Comparison of ENCODE assay signal across 8 cellular contexts in genomic region chr1:234731371-234732085, GRCh38.
DNase-seq lines count a peak whose midpoint lies in the region; ATAC-seq and TF ChIP-seq lines count a peak whose summit lies in the region.

No MANE protein-coding gene starts in this region.

- 92% methylated on average over 11 of the region's 11 CpGs for WGBS in hepatocyte (ENCODE audit: low lambda C conversion rate, missing lambda C conversion rate)
- WGBS in tibial nerve, 2 donors: 62 to 70% methylated on average over 11 of the region's 11 CpGs

- no peaks in the 10 kb centered on the region for H3K79me2 ChIP-seq in hepatocyte

- peak; percentile 79 for DNase-seq in Right ventricle myocardium inferior (ENCODE audit: missing footprints)
- DNase-seq in cardiac septum (ENCODE audit: low spot score): no peak
- DNase-seq in activated CD4-positive, alpha-beta T cell treated with anti-CD3 and anti-CD28 coated beads for 48 hours: peak; percentile 68
- DNase-seq in hepatocyte (ENCODE audit: low spot score): no peak
- no peak for DNase-seq in tibial nerve (ENCODE audit: low spot score in 2 of 2)
- no peak for DNase-seq in NCI-H146 (lab: John Stamatoyannopoulos, UW)
- DNase-seq in NCI-H524 treated with DMSO at 0.1 percent for 48 hours (lab: John Stamatoyannopoulos, UW): no peak

- intact Hi-C loops in Right ventricle myocardium inferior (cut with DNase I): no loop called here
- intact Hi-C loops in cardiac septum (cut with DNase I): no loop called here

- no peaks in the 10 kb centered on the region for H3K9me3 ChIP-seq in hepatocyte (ENCODE audit: low read depth)
- H3K9me3 ChIP-seq in tibial nerve: no peaks in the 10 kb centered on the region

- TF ChIP-seq CTCF in hepatocyte (IDR thresholded peaks at IDR 0.05; ENCODE audit: poor library complexity): no peak
- no peak for TF ChIP-seq CTCF in tibial nerve (IDR thresholded peaks at IDR 0.05)

- H3K27me3 ChIP-seq in hepatocyte (no peaks in the 10 kb centered on the region), tibial nerve (no peaks in the 10 kb centered on the region)

- no peaks in the 10 kb centered on the region for H4K20me1 ChIP-seq in hepatocyte (ENCODE audit: insufficient read depth, poor library complexity, severe bottlenecking)

- no peak for TF ChIP-seq POLR2A in tibial nerve (IDR thresholded peaks at IDR 0.05)

- H3K27ac ChIP-seq in hepatocyte: peak overlapping the region; percentile 51
- H3K27ac ChIP-seq in tibial nerve: peak overlapping the region in 3 of 4 donors; percentile 23 to 84 (median 69)

- ATAC-seq in Right ventricle myocardium inferior: peak; percentile 53
- ATAC-seq in HG03135 (IDR thresholded peaks at IDR 0.05; ENCODE audit: unreplicated experiment): peak; percentile 42

- H3K36me3 ChIP-seq in hepatocyte (replicated peaks; ENCODE audit: insufficient read depth, low read depth): no peaks in the 10 kb centered on the region
- no peaks in the 10 kb centered on the region for H3K36me3 ChIP-seq in tibial nerve

- peak in 1 of 2 donors; percentile 25 for TF ChIP-seq EP300 in tibial nerve (IDR thresholded peaks at IDR 0.05)

- H3K4me1 ChIP-seq in hepatocyte (ENCODE audit: insufficient read depth): peaks cover 35% of the 10 kb centered on the region
- peaks cover 0 to 42% (median 33%) of the 10 kb centered on the region in 4 donors for H3K4me1 ChIP-seq in tibial nerve

- H2AFZ ChIP-seq in hepatocyte: no peak overlapping the region

- H3K4me3 ChIP-seq in hepatocyte: no peak overlapping the region
- H3K4me3 ChIP-seq in tibial nerve: no peak overlapping the region

- no peak overlapping the region for H3K4me2 ChIP-seq in hepatocyte

- no peaks in the 10 kb centered on the region for H3K9me2 ChIP-seq in hepatocyte (replicated peaks; ENCODE audit: insufficient read depth)

Comparison
In these comparisons a context has a peak if more than half of its experiments do, and no peak if none do; other contexts are left out.
1. DNase-seq: peak in Right ventricle myocardium inferior (single experiment) and activated CD4-positive, alpha-beta T cell treated with anti-CD3 and anti-CD28 coated beads for 48 hours (single experiment); none in cardiac septum (single experiment), hepatocyte (single experiment), tibial nerve (0 of 2), NCI-H146 (single experiment) and NCI-H524 treated with DMSO at 0.1 percent for 48 hours (single experiment).